20 cellular contexts compared by ENCODE assay signal in genomic region chr10:72744566-72744965, GRCh38.
"Had no signal": no experiment of that assay in that cellular context is flagged by ENCODE, and none has a peak within 500 bp of the region (broad histone marks: within the 10 kb centered on the region; RNA-seq: fewer than 3 reads in every experiment).

No MANE protein-coding gene starts in this region.

- H3K27ac Mint-ChIP-seq: activated CD4-positive, alpha-beta memory T cell treated with anti-CD3 and anti-CD28 coated beads for 36 hours; activated T-helper 1 cell treated with anti-CD3 and anti-CD28 coated beads, Interleukin-12 subunit alpha, Interleukin-12 subunit beta, Interleukin-2, Interleukin-4 antibody, amounts not matched to agents 30 ng/mL and 10 ng/mL and 1 ng/mL, durations not matched to agents 14 hours and 24 hours and 36 hours; mesothelial cell of epicardium; stimulated activated naive CD8-positive, alpha-beta T cell treated with anti-CD3 and anti-CD28 coated beads, Interleukin-15, amount 100 ng/mL, for 72 hours had no signal

- H3K36me3 ChIP-seq: adrenal gland, lower lobe of right lung, WERI-Rb-1 had no signal

- H3K27me3 ChIP-seq: adrenal gland, hepatocyte, testis had no signal

- ATAC-seq: activated naive CD4-positive, alpha-beta T cell treated with anti-CD3 and anti-CD28 coated beads, Interleukin-2, amount 50 U/mL, for 72 hours; effector memory CD8-positive, alpha-beta T cell; lower lobe of right lung; psoas muscle; right cardiac atrium; stimulated activated naive CD8-positive, alpha-beta T cell treated with anti-CD3 and anti-CD28 coated beads, Interleukin-15, amount 100 ng/mL, for 72 hours had no signal

- H3K4me3 ChIP-seq: adrenal gland, hepatocyte, lower lobe of right lung, psoas muscle, skin epidermis, testis had no signal

- H3K4me1 ChIP-seq: testis had no signal

- H3K9me3 Mint-ChIP-seq: activated CD4-positive, alpha-beta memory T cell treated with anti-CD3 and anti-CD28 coated beads for 36 hours; activated naive CD4-positive, alpha-beta T cell treated with anti-CD3 and anti-CD28 coated beads, Interleukin-2, amount 50 U/mL, for 72 hours; activated T-helper 1 cell treated with anti-CD3 and anti-CD28 coated beads, Interleukin-12 subunit alpha, Interleukin-12 subunit beta, Interleukin-2, Interleukin-4 antibody, amounts not matched to agents 30 ng/mL and 10 ng/mL and 1 ng/mL, durations not matched to agents 14 hours and 24 hours and 36 hours; effector memory CD8-positive, alpha-beta T cell; mesothelial cell of epicardium; nephron; stimulated activated naive CD8-positive, alpha-beta T cell treated with anti-CD3 and anti-CD28 coated beads, Interleukin-15, amount 100 ng/mL, for 72 hours had no signal

- DNase-seq: activated CD4-positive, alpha-beta memory T cell treated with anti-CD3 and anti-CD28 coated beads for 36 hours; activated gamma-delta T cell treated with Interleukin-2 at 50 U/mL for 16 hours; activated T-cell treated with anti-CD3 and anti-CD28 coated beads for 4 hours; adrenal gland; dermis blood vessel endothelial cell; effector memory CD8-positive, alpha-beta T cell; foreskin fibroblast; lower lobe of right lung; psoas muscle; right cardiac atrium; stimulated activated naive CD8-positive, alpha-beta T cell treated with anti-CD3 and anti-CD28 coated beads, Interleukin-15, amount 100 ng/mL, for 72 hours; T-helper 2 cell; testis; WERI-Rb-1 had no signal

- H3K4me3 Mint-ChIP-seq: activated CD4-positive, alpha-beta memory T cell treated with anti-CD3 and anti-CD28 coated beads for 36 hours; activated T-helper 1 cell treated with anti-CD3 and anti-CD28 coated beads, Interleukin-12 subunit alpha, Interleukin-12 subunit beta, Interleukin-2, Interleukin-4 antibody, amounts not matched to agents 30 ng/mL and 10 ng/mL and 1 ng/mL, durations not matched to agents 14 hours and 24 hours and 36 hours; effector memory CD8-positive, alpha-beta T cell; mesothelial cell of epicardium; nephron; stimulated activated naive CD8-positive, alpha-beta T cell treated with anti-CD3 and anti-CD28 coated beads, Interleukin-15, amount 100 ng/mL, for 72 hours had no signal

- H3K9me3 ChIP-seq: adrenal gland, lower lobe of right lung, psoas muscle, testis had no signal

- H3K36me3 Mint-ChIP-seq: activated CD4-positive, alpha-beta memory T cell treated with anti-CD3 and anti-CD28 coated beads for 36 hours; activated naive CD4-positive, alpha-beta T cell treated with anti-CD3 and anti-CD28 coated beads, Interleukin-2, amount 50 U/mL, for 72 hours had no signal

- H3K27ac ChIP-seq: adrenal gland, hepatocyte, lower lobe of right lung, psoas muscle, testis, WERI-Rb-1 had no signal

- H3K27me3 Mint-ChIP-seq: activated CD4-positive, alpha-beta memory T cell treated with anti-CD3 and anti-CD28 coated beads for 36 hours; effector memory CD8-positive, alpha-beta T cell; stimulated activated naive CD8-positive, alpha-beta T cell treated with anti-CD3 and anti-CD28 coated beads, Interleukin-15, amount 100 ng/mL, for 72 hours had no signal
